1 cellular context compared by ENCODE assay signal in the genomic region with DNA sequence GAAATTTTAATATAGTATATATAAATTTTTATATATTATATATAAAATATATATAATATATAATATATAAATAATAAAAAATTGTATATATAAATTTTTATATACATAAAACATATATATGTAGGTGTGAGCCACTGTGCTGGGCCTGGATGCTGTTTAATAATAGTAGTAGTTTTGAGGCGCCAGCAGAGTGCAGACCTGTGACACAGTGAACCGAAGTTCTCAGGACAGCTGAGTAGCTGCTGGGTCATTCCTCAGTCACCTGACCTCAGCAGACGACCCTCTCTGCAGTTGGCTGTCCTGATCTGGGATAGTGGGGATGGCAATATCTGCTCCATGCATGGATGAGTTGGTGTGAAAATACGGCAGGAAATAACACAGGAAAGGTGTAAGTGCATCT.
TF ChIP-seq lines count a peak whose summit lies in the region.

No MANE protein-coding gene starts in this region.

TF ChIP-seq in WTC11, 78 proteins besides CTCF, POLR2A, EP300 and RAD21 (continued from another document):
- no peak for TF ChIP-seq FOXP4 (CRISPR knock-in tag; IDR thresholded peaks at IDR 0.05)
- TF ChIP-seq HMGA2 (CRISPR knock-in tag; IDR thresholded peaks at IDR 0.05): peak; percentile 77
- no peak for TF ChIP-seq ZNF281 (CRISPR knock-in tag; IDR thresholded peaks at IDR 0.05)
- TF ChIP-seq ETV6 (CRISPR knock-in tag; IDR thresholded peaks at IDR 0.05): no peak
- TF ChIP-seq USF1 (CRISPR knock-in tag; IDR thresholded peaks at IDR 0.05): 0 out of 2 replicates have a peak, but pooled peaks have one; percentile 32
- TF ChIP-seq, protein P1, sequence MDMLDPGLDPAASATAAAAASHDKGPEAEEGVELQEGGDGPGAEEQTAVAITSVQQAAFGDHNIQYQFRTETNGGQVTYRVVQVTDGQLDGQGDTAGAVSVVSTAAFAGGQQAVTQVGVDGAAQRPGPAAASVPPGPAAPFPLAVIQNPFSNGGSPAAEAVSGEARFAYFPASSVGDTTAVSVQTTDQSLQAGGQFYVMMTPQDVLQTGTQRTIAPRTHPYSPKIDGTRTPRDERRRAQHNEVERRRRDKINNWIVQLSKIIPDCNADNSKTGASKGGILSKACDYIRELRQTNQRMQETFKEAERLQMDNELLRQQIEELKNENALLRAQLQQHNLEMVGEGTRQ (CRISPR knock-in tag; IDR thresholded peaks at IDR 0.05): peak; percentile 64
- TF ChIP-seq ARID4B (CRISPR knock-in tag; IDR thresholded peaks at IDR 0.05; ENCODE audit: borderline replicate concordance): no peak
